ENCODE assay signal across 8 cellular contexts in genomic region chr10:121734517-121735137, GRCh38.
DNase-seq lines count a peak whose midpoint lies in the region; TF ChIP-seq lines count a peak whose summit lies in the region.

No MANE protein-coding gene starts in this region.

- no peak overlapping the region for H2AFZ ChIP-seq in OCI-LY1 (ENCODE audit: low read length)

- no peaks in the 10 kb centered on the region for H3K9me3 ChIP-seq in OCI-LY1 (ENCODE audit: low read length)
- no peaks in the 10 kb centered on the region for H3K9me3 ChIP-seq in ovary

- in situ Hi-C loops in G401 (cut with HindIII; ENCODE audit: low sequenced_read_pairs): no loop called here

- no peak for TF ChIP-seq POLR2A in erythroblast (IDR thresholded peaks at IDR 0.05; ENCODE audit: low read length)
- no peak for TF ChIP-seq POLR2A in ovary (IDR thresholded peaks at IDR 0.05)

- DNase-seq in G401 (ENCODE audit: low spot score) (peak; percentile 28), erythroblast (lab: John Stamatoyannopoulos, UW) (peak; percentile 9 to 35), ovary (peak in 2 of 5 donors; percentile 23 to 42), NK-92 (lab: John Stamatoyannopoulos, UW; ENCODE audit: unreplicated experiment) (no peak), mesenteric fat pad (ENCODE audit: low spot score) (no peak), DMS79 (lab: John Stamatoyannopoulos, UW) (no peak)

- no peaks in the 10 kb centered on the region for H3K27me3 ChIP-seq in OCI-LY1 (ENCODE audit: insufficient read depth, low read length)
- H3K27me3 ChIP-seq in ovary: no peaks in the 10 kb centered on the region

- intact Hi-C loops in ovary (cut with DNase I): loop anchor here (2.0 to 10.0 kb wide), 5 partner anchors 112 to 790 kb away; no protein-coding TSS in a partner anchor

- 9 to 21% (median 13%) methylated on average over 14 of the region's 14 CpGs for WGBS in ovary, 3 donors

- H4K20me1 ChIP-seq in OCI-LY1 (ENCODE audit: insufficient read depth, low read length): no peaks in the 10 kb centered on the region

- peak; percentile 89 for TF ChIP-seq CTCF in 22Rv1 (IDR thresholded peaks at IDR 0.05)
- TF ChIP-seq CTCF in OCI-LY1 (IDR thresholded peaks at IDR 0.05; ENCODE audit: low read length): peak; percentile 64
- TF ChIP-seq CTCF in ovary (IDR thresholded peaks at IDR 0.05): peak; percentile 29 to 30 (median 30)

- H3K36me3 ChIP-seq in OCI-LY1 (ENCODE audit: insufficient read depth, low read length) (no peaks in the 10 kb centered on the region), ovary (no peaks in the 10 kb centered on the region)

- H3K27ac ChIP-seq in 22Rv1 (no peak overlapping the region), OCI-LY1 (ENCODE audit: low read depth, low read length, poor library complexity, severe bottlenecking) (no peak overlapping the region), ovary (no peak overlapping the region)

- H3K4me1 ChIP-seq in OCI-LY1 (ENCODE audit: insufficient read depth, low read length, severe bottlenecking) (no peaks in the 10 kb centered on the region), ovary (ENCODE audit: insufficient read depth) (no peaks in the 10 kb centered on the region)

- no peak overlapping the region for H3K4me2 ChIP-seq in OCI-LY1 (ENCODE audit: low read length)

- no peaks in the 10 kb centered on the region for H3K9me2 ChIP-seq in OCI-LY1 (ENCODE audit: low read depth, low read length)

- no peak for TF ChIP-seq EP300 in ovary (IDR thresholded peaks at IDR 0.05)

- no peaks in the 10 kb centered on the region for H3K79me2 ChIP-seq in OCI-LY1 (ENCODE audit: insufficient read depth, low read length)

- H3K4me3 ChIP-seq in OCI-LY1 (ENCODE audit: low read depth, low read length, poor library complexity, severe bottlenecking) (no peak overlapping the region), ovary (no peak overlapping the region)

- H3F3A ChIP-seq in OCI-LY1 (ENCODE audit: insufficient read depth, low read length): no peaks in the 10 kb centered on the region

- no peak overlapping the region for H3K9ac ChIP-seq in OCI-LY1 (ENCODE audit: low read length)

Comparison
In these comparisons a context has a peak if more than half of its experiments do, and no peak if none do; other contexts are left out.
1. CTCF ChIP-seq: peak in every context shown above with its lines; median percentile 89 in 22Rv1; 64 in OCI-LY1; 30 in ovary.
2. DNase-seq: peak in G401 (single experiment) and erythroblast (2 of 2); none in NK-92 (single experiment), mesenteric fat pad (single experiment) and DMS79 (single experiment).